Comparison of ENCODE assay signal across 19 cellular contexts in genomic region chr1:180652791-180653190, GRCh38.
"Had no signal": no experiment of that assay in that cellular context is flagged by ENCODE, and none has a peak within 500 bp of the region (broad histone marks: within the 10 kb centered on the region; RNA-seq: fewer than 3 reads in every experiment).

No MANE protein-coding gene starts in this region.

- H3K27ac ChIP-seq: breast epithelium, gastrocnemius medialis, heart right ventricle, prostate gland, skin epidermis, suprapubic skin, transverse colon, vagina had no signal

- H3K36me3 ChIP-seq: breast epithelium, gastrocnemius medialis, heart right ventricle, prostate gland, suprapubic skin, transverse colon, vagina had no signal

- DNase-seq: activated CD4-positive, alpha-beta T cell treated with anti-CD3 and anti-CD28 coated beads, Interleukin-2, amount 10 ng/mL, durations not matched to agents 7 days and 5 days; activated CD8-positive, alpha-beta T cell treated with anti-CD3 and anti-CD28 coated beads, Interleukin-2, amount 10 ng/mL, durations not matched to agents 7 days and 5 days; activated naive CD4-positive, alpha-beta T cell treated with Interleukin-2 at 50 U/mL for 16 hours; activated naive CD8-positive, alpha-beta T cell treated with anti-CD3 and anti-CD28 coated beads, Interleukin-2, amount 10 ng/mL, durations not matched to agents 7 days and 5 days; activated T-cell treated with anti-CD3 and anti-CD28 coated beads, Interleukin-2, amount 50 U/mL, for 24 hours; anterior cingulate cortex; effector memory CD8-positive, alpha-beta T cell; gastrocnemius medialis; heart right ventricle; kidney glomerular epithelial cell; mesendoderm; naive thymus-derived CD8-positive, alpha-beta T cell; right cardiac atrium; transverse colon had no signal

- H3K4me1 ChIP-seq: breast epithelium, gastrocnemius medialis, prostate gland, suprapubic skin, transverse colon, vagina had no signal

- H3K9me3 ChIP-seq: prostate gland had no signal

- H3K27me3 ChIP-seq: breast epithelium, gastrocnemius medialis, heart right ventricle, suprapubic skin, transverse colon, vagina had no signal

- H3K4me3 ChIP-seq: breast epithelium, gastrocnemius medialis, heart right ventricle, prostate gland, skin epidermis, suprapubic skin, transverse colon, vagina had no signal

- ATAC-seq: activated CD8-positive, alpha-beta T cell treated with anti-CD3 and anti-CD28 coated beads, Interleukin-2, amount 10 ng/mL, durations not matched to agents 7 days and 5 days; effector memory CD8-positive, alpha-beta T cell; gastrocnemius medialis; naive thymus-derived CD8-positive, alpha-beta T cell; right cardiac atrium had no signal
